ENCODE assay signal across 11 cellular contexts in genomic region chr1:235047331-235047871, GRCh38.
DNase-seq lines count a peak whose midpoint lies in the region; ATAC-seq and TF ChIP-seq lines count a peak whose summit lies in the region.
"Had no signal": no experiment of that assay in that cellular context is flagged by ENCODE, and none has a peak within 500 bp of the region (broad histone marks: within the 10 kb centered on the region; RNA-seq: fewer than 3 reads in every experiment).

No MANE protein-coding gene starts in this region.

- H3K4me1 Mint-ChIP-seq in MCF 10A (ENCODE audit: insufficient read depth, unreplicated experiment) (peaks cover 11% of the 10 kb centered on the region), nephron (peaks cover 52% of the 10 kb centered on the region), immature natural killer cell (peaks cover 38 to 39% of the 10 kb centered on the region in 2 donors), Calu3 (ENCODE audit: low read depth, unreplicated experiment) (no peaks in the 10 kb centered on the region)

- H3K9me3 Mint-ChIP-seq in MCF 10A (ENCODE audit: unreplicated experiment) (no peaks in the 10 kb centered on the region), nephron (peaks cover 3% of the 10 kb centered on the region), immature natural killer cell (no peaks in the 10 kb centered on the region), Calu3 (ENCODE audit: low read depth, unreplicated experiment) (no peaks in the 10 kb centered on the region)
- H3K9me3 Mint-ChIP-seq: CD4-positive, alpha-beta T cell; T-cell had no signal

- intact Hi-C loops in left ventricle myocardium inferior (cut with micrococcal nuclease) (no loop called here), Right ventricle myocardium superior (cut with DNase I) (no loop called here), MCF 10A (cut with micrococcal nuclease) (no loop called here), body of pancreas (cut with DNase I) (no loop called here), Calu3 (cut with micrococcal nuclease; ENCODE audit: unreplicated experiment) (no loop called here)

- CTCF ChIA-PET in MCF 10A (lab: Yijun Ruan, JAX), result interaction anchor here (0.5 to 2.4 kb wide), 8 partner anchors 9 to 562 kb away, joined by 3 to 14 read pairs (median 3); no protein-coding TSS in a partner anchor
- CTCF ChIA-PET in Calu3 (lab: Charles Lee), result interaction anchor here (0.5 kb wide), 1 partner anchor 584 kb away, joined by 3 read pairs; no protein-coding TSS in a partner anchor

- H3K27me3 Mint-ChIP-seq in MCF 10A (ENCODE audit: insufficient read depth, unreplicated experiment) (no peaks in the 10 kb centered on the region), nephron (ENCODE audit: low read depth) (peaks cover 6% of the 10 kb centered on the region), immature natural killer cell (ENCODE audit: low read depth in 3 of 3) (peaks cover 2 to 6% (median 4%) of the 10 kb centered on the region in 3 donors), Calu3 (ENCODE audit: unreplicated experiment) (no peaks in the 10 kb centered on the region)
- H3K27me3 Mint-ChIP-seq: CD4-positive, alpha-beta T cell; T-cell had no signal

- peak overlapping the region; percentile 34 for H3K4me3 ChIP-seq in left ventricle myocardium inferior
- no peak overlapping the region for H3K4me3 ChIP-seq in body of pancreas

- no peaks in the 10 kb centered on the region for H3K27me3 ChIP-seq in left ventricle myocardium inferior (ENCODE audit: low read depth)
- no peaks in the 10 kb centered on the region for H3K27me3 ChIP-seq in body of pancreas

- BruUV-seq in MCF 10A (replicated peaks; lab: Mats Ljungman, UMichigan) (no TSS peak), Calu3 (replicated peaks; lab: Mats Ljungman, UMichigan) (no TSS peak)

- TF ChIP-seq CTCF in left ventricle myocardium inferior (IDR thresholded peaks at IDR 0.05; ENCODE audit: borderline replicate concordance), result no peak
- TF ChIP-seq CTCF in MCF 10A (IDR thresholded peaks at IDR 0.05; ENCODE audit: unreplicated experiment), result no peak
- no peak for TF ChIP-seq CTCF in nephron (IDR thresholded peaks at IDR 0.05; ENCODE audit: unreplicated experiment in 3 of 3)
- no peak for TF ChIP-seq CTCF in body of pancreas (IDR thresholded peaks at IDR 0.05)
- no peak for TF ChIP-seq CTCF in Calu3 (IDR thresholded peaks at IDR 0.05; ENCODE audit: unreplicated experiment)

- H3K36me3 Mint-ChIP-seq in MCF 10A (ENCODE audit: insufficient read depth, unreplicated experiment) (no peaks in the 10 kb centered on the region), nephron (ENCODE audit: low read depth) (no peaks in the 10 kb centered on the region), immature natural killer cell (no peaks in the 10 kb centered on the region), Calu3 (ENCODE audit: insufficient read depth, unreplicated experiment) (no peaks in the 10 kb centered on the region)
- H3K36me3 Mint-ChIP-seq: T-cell had no signal

- 81 to 87% methylated on average over 4 to 6 of the region's 6 CpGs for WGBS in body of pancreas, 2 donors

- H3K4me3 Mint-ChIP-seq in MCF 10A (ENCODE audit: unreplicated experiment) (no peak overlapping the region), nephron (no peak overlapping the region), immature natural killer cell (no peak overlapping the region), Calu3 (ENCODE audit: low read depth, unreplicated experiment) (no peak overlapping the region)
- H3K4me3 Mint-ChIP-seq: CD4-positive, alpha-beta T cell; T-cell had no signal

- POLR2A ChIA-PET in MCF 10A (lab: Yijun Ruan, JAX), result interaction anchor here (1.0 to 2.5 kb wide), 7 partner anchors 9 to 547 kb away, joined by 3 to 13 read pairs (median 5); no protein-coding TSS in a partner anchor

- TF ChIP-seq POLR2A in body of pancreas (IDR thresholded peaks at IDR 0.05) (no peak), erythroblast (IDR thresholded peaks at IDR 0.05; ENCODE audit: low read length) (no peak)

- no peak for DNase-seq in left ventricle myocardium inferior
- DNase-seq in Right ventricle myocardium superior, result no peak
- no peak for DNase-seq in MCF 10A (ENCODE audit: unreplicated experiment)
- no peak for DNase-seq in body of pancreas
- DNase-seq in immature natural killer cell, result no peak
- no peak for DNase-seq in Calu3
- DNase-seq in erythroblast (lab: John Stamatoyannopoulos, UW), result no peak
- DNase-seq: NCI-H1417 had no signal

- no peak for ATAC-seq in Right ventricle myocardium superior (ENCODE audit: poor library complexity)
- ATAC-seq in body of pancreas, result no peak

- H3K27ac Mint-ChIP-seq in MCF 10A (ENCODE audit: low read depth, unreplicated experiment), result peak overlapping the region; percentile 46
- peak overlapping the region; percentile 96 to 99 (median 98) for H3K27ac Mint-ChIP-seq in nephron
- H3K27ac Mint-ChIP-seq in immature natural killer cell, result no peak overlapping the region
- H3K27ac Mint-ChIP-seq in Calu3 (ENCODE audit: unreplicated experiment), result no peak overlapping the region
- H3K27ac Mint-ChIP-seq: CD4-positive, alpha-beta T cell; T-cell had no signal

- H3K4me1 ChIP-seq in left ventricle myocardium inferior (peaks cover 58% of the 10 kb centered on the region), body of pancreas (peaks cover 4% of the 10 kb centered on the region)

- H3K27ac ChIP-seq in left ventricle myocardium inferior (replicated peaks), result peak overlapping the region; percentile 91
- peak overlapping the region in 2 of 4 donors; percentile 63 to 66 for H3K27ac ChIP-seq in body of pancreas

- H3K9me3 ChIP-seq in left ventricle myocardium inferior (replicated peaks), result no peaks in the 10 kb centered on the region
- no peaks in the 10 kb centered on the region for H3K9me3 ChIP-seq in body of pancreas

- no peaks in the 10 kb centered on the region for H3K36me3 ChIP-seq in left ventricle myocardium inferior
- H3K36me3 ChIP-seq in body of pancreas (replicated peaks in 1 of 2; ENCODE audit: insufficient read depth in 1 of 2, low read depth in 2 of 2), result no peaks in the 10 kb centered on the region

Comparison
In these comparisons a context has a peak if more than half of its experiments do, and no peak if none do; other contexts are left out.
1. H3K27ac Mint-ChIP-seq: peak in MCF 10A (single experiment) and nephron (3 of 3); none in immature natural killer cell (0 of 6) and Calu3 (single experiment).